In genomic region chr10:70493660-70494234, GRCh38 we compare ENCODE assay signal across 9 cellular contexts. TPM values are rescaled to one million over a fixed set of nuclear protein-coding genes. Genes with fewer than 3 reads are reported as not detected.
A peak's percentile ranks its signal among the peaks of the same experiment; 100 is the strongest.
DNase-seq lines count a peak whose midpoint lies in the region; ATAC-seq and TF ChIP-seq lines count a peak whose summit lies in the region.
"Had no signal": no experiment of that assay in that cellular context is flagged by ENCODE, and none has a peak within 500 bp of the region (broad histone marks: within the 10 kb centered on the region; RNA-seq: fewer than 3 reads in every experiment).

No MANE protein-coding gene starts in this region.

- intact Hi-C loops in left ventricle myocardium superior (cut with micrococcal nuclease) (no loop called here), esophagus squamous epithelium (cut with DNase I) (no loop called here)

- H3K4me3 Mint-ChIP-seq in CD8-positive, alpha-beta memory T cell: no peak overlapping the region

- peak; percentile 57 for DNase-seq in KBM-7
- no peak for DNase-seq in left ventricle myocardium superior
- DNase-seq in CD8-positive, alpha-beta memory T cell: no peak
- DNase-seq in esophagus squamous epithelium (lab: John Stamatoyannopoulos, UW): no peak
- DNase-seq in 8988T: no peak
- DNase-seq in NCI-H69 (lab: John Stamatoyannopoulos, UW): no peak

- H3K27me3 ChIP-seq in CD8-positive, alpha-beta memory T cell (ENCODE audit: insufficient read depth, low read length, poor library complexity, severe bottlenecking): no peaks in the 10 kb centered on the region
- H3K27me3 ChIP-seq in esophagus squamous epithelium: no peaks in the 10 kb centered on the region

- H3K4me3 ChIP-seq in CD8-positive, alpha-beta memory T cell (ENCODE audit: low read length): no peak overlapping the region
- H3K4me3 ChIP-seq in esophagus squamous epithelium: no peak overlapping the region
- H3K4me3 ChIP-seq: HAP-1 had no signal

- H3K36me3 Mint-ChIP-seq in CD8-positive, alpha-beta memory T cell: no peaks in the 10 kb centered on the region

- peaks cover 13 to 16% (median 14%) of the 10 kb centered on the region in 3 donors for H3K4me1 Mint-ChIP-seq in CD8-positive, alpha-beta memory T cell

- no peak for TF ChIP-seq CTCF in esophagus squamous epithelium (IDR thresholded peaks at IDR 0.05)

- H3K27ac Mint-ChIP-seq in CD8-positive, alpha-beta memory T cell: no peak overlapping the region

- POLR2A ChIA-PET in CD8-positive, alpha-beta memory T cell (lab: Charles Lee): no interaction called here

- WGBS in esophagus squamous epithelium, 2 donors: 62 to 67% methylated on average over 7 of the region's 9 CpGs

- no peak overlapping the region for H3K27ac ChIP-seq in CD8-positive, alpha-beta memory T cell (ENCODE audit: low read depth, low read length)
- H3K27ac ChIP-seq in esophagus squamous epithelium: peak overlapping the region in 1 of 4 donors; percentile 68

- peak; percentile 24 for TF ChIP-seq POLR2A in GM15510 (IDR thresholded peaks at IDR 0.05; ENCODE audit: borderline replicate concordance, extremely low read depth, insufficient read length)
- no peak for TF ChIP-seq POLR2A in esophagus squamous epithelium (IDR thresholded peaks at IDR 0.05)

- peaks cover 5% of the 10 kb centered on the region for H3K4me1 ChIP-seq in CD8-positive, alpha-beta memory T cell (ENCODE audit: insufficient read depth, low read length)
- peaks cover 0 to 40% (median 4%) of the 10 kb centered on the region in 3 donors for H3K4me1 ChIP-seq in esophagus squamous epithelium

- no peaks in the 10 kb centered on the region for H3K9me3 ChIP-seq in CD8-positive, alpha-beta memory T cell (ENCODE audit: low read length)
- no peaks in the 10 kb centered on the region for H3K9me3 ChIP-seq in esophagus squamous epithelium
- H3K9me3 ChIP-seq: HAP-1 had no signal

- peaks cover 15 to 39% of the 10 kb centered on the region in 2 donors for H3K27me3 Mint-ChIP-seq in CD8-positive, alpha-beta memory T cell

- CTCF ChIA-PET in CD8-positive, alpha-beta memory T cell (lab: Charles Lee): no interaction called here

- ATAC-seq in GM21576 (IDR thresholded peaks at IDR 0.05; ENCODE audit: unreplicated experiment): peak; percentile 68
- peak; percentile 51 for ATAC-seq in left ventricle myocardium superior

- H3K9me3 Mint-ChIP-seq in CD8-positive, alpha-beta memory T cell: no peaks in the 10 kb centered on the region

- in situ Hi-C loops in KBM-7 (cut with MboI; ENCODE audit: low pct_unique_long_range_greater_than_20kb, low sequenced_read_pairs): no loop called here

- H3K36me3 ChIP-seq in CD8-positive, alpha-beta memory T cell (ENCODE audit: insufficient read depth, low read length): no peaks in the 10 kb centered on the region
- H3K36me3 ChIP-seq in esophagus squamous epithelium: no peaks in the 10 kb centered on the region
- H3K36me3 ChIP-seq: HAP-1 had no signal

RNA-seq across cellular contexts. Expression of gene PALD1, which starts 15.2 kb away (rescaled TPM):
- total RNA-seq in left ventricle myocardium superior: 5.2 TPM
- under 1 TPM; 0.20 to 0.29 TPM for total RNA-seq in CD8-positive, alpha-beta memory T cell
- not detected for polyA plus RNA-seq in CD8-positive, alpha-beta memory T cell
- 10 to 100 TPM in 1 of 4 donors, 1 to 10 TPM in 3; 2.6 to 11.3 (median 4.5) TPM for total RNA-seq in esophagus squamous epithelium

RNA-seq across cellular contexts. Expression of gene NODAL, which starts 52.3 kb away (rescaled TPM):
- total RNA-seq in left ventricle myocardium superior (not detected), esophagus squamous epithelium (not detected)
- not detected for total RNA-seq in CD8-positive, alpha-beta memory T cell
- polyA plus RNA-seq in CD8-positive, alpha-beta memory T cell: 0.43 TPM
